8 cellular contexts compared by ENCODE assay signal in the genomic region with DNA sequence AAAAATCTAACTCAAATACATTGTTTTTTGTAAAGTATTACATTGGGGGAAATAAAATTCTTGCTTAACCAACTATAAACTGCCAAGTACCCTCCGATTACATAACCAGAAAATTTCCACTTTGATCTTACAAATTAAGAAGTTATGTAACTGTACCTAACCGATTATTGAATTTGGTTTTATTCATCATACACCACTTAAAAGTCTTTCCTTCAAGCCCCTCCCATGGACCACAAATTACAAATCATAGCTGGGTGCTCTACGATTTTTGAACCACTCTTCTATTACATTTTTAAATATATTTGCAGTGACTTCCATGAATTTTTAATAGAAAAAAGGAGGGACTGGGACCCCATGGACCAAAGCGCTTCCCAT. TPM values are rescaled to one million over a fixed set of nuclear protein-coding genes. Genes with fewer than 3 reads are reported as not detected.
DNase-seq lines count a peak whose midpoint lies in the region; ATAC-seq and TF ChIP-seq lines count a peak whose summit lies in the region.

No MANE protein-coding gene starts in this region.

- DNase-seq in right atrium auricular region (ENCODE audit: low spot score) (no peak), left cardiac atrium (no peak), adipocyte (ENCODE audit: low read depth) (no peak), left lung (no peak), upper lobe of left lung (no peak)

- H3K27ac ChIP-seq in right atrium auricular region (peak overlapping the region; percentile 88 to 93), left lung (peak overlapping the region; percentile 88 to 92), upper lobe of left lung (peak overlapping the region; percentile 49 to 90 (median 85))

- ATAC-seq in left cardiac atrium: no peak
- ATAC-seq in left lung: no peak
- ATAC-seq in upper lobe of left lung (ENCODE audit: low FRiP score in 2 of 2): peak in 1 of 2 donors; percentile 39
- no peak for ATAC-seq in HG03521 (IDR thresholded peaks at IDR 0.05; ENCODE audit: unreplicated experiment)
- no peak for ATAC-seq in HG03097 (IDR thresholded peaks at IDR 0.05; ENCODE audit: low FRiP score, unreplicated experiment)
- no peak for ATAC-seq in HG02678 (IDR thresholded peaks at IDR 0.05; ENCODE audit: unreplicated experiment)

- 8 to 12% methylated on average over 4 of the region's 4 CpGs for WGBS in upper lobe of left lung, 2 donors

- peaks cover 0 to 41% of the 10 kb centered on the region in 2 donors for H3K4me1 ChIP-seq in right atrium auricular region
- peaks cover 24% of the 10 kb centered on the region for H3K4me1 ChIP-seq in adipocyte (ENCODE audit: control insufficient read depth, insufficient read depth, low read length)
- peaks cover 0 to 8% of the 10 kb centered on the region in 2 donors for H3K4me1 ChIP-seq in left lung
- H3K4me1 ChIP-seq in upper lobe of left lung: peaks cover 7 to 34% (median 13%) of the 10 kb centered on the region in 4 donors

- no peaks in the 10 kb centered on the region for H3K36me3 ChIP-seq in right atrium auricular region
- H3K36me3 ChIP-seq in adipocyte (ENCODE audit: control insufficient read depth, insufficient read depth, low read length, severe bottlenecking): no peaks in the 10 kb centered on the region
- peaks cover 0 to 14% of the 10 kb centered on the region in 2 donors for H3K36me3 ChIP-seq in left lung
- no peaks in the 10 kb centered on the region for H3K36me3 ChIP-seq in upper lobe of left lung

- H3K9me3 ChIP-seq in right atrium auricular region (no peaks in the 10 kb centered on the region), adipocyte (ENCODE audit: control insufficient read depth, low read length) (no peaks in the 10 kb centered on the region), left lung (peaks cover 0 to 11% of the 10 kb centered on the region in 2 donors), upper lobe of left lung (peaks cover 0 to 4% (median 0%) of the 10 kb centered on the region in 4 donors)

- TF ChIP-seq POLR2A in upper lobe of left lung (IDR thresholded peaks at IDR 0.05): no peak

- no peak for TF ChIP-seq EP300 in upper lobe of left lung (IDR thresholded peaks at IDR 0.05)

- H3K4me3 ChIP-seq in right atrium auricular region (peak overlapping the region; percentile 67 to 79), adipocyte (ENCODE audit: low read length) (peak overlapping the region; percentile 100), left lung (peak overlapping the region; percentile 74 to 80), upper lobe of left lung (peak overlapping the region; percentile 55 to 92 (median 88))

- no peak for TF ChIP-seq CTCF in right atrium auricular region (IDR thresholded peaks at IDR 0.05)
- no peak for TF ChIP-seq CTCF in left lung (IDR thresholded peaks at IDR 0.05)
- no peak for TF ChIP-seq CTCF in upper lobe of left lung (IDR thresholded peaks at IDR 0.05)

- peak overlapping the region; percentile 91 for H3K9ac ChIP-seq in adipocyte (ENCODE audit: low read length)

- intact Hi-C loops in left cardiac atrium (cut with DNase I): loop anchor here in 1 of 2 donors (10.0 kb wide), 1 partner anchor 47 kb away; no protein-coding TSS in a partner anchor
- intact Hi-C loops in left lung (cut with DNase I): no loop called here

- H3K27me3 ChIP-seq in right atrium auricular region (no peaks in the 10 kb centered on the region), adipocyte (replicated peaks; ENCODE audit: control insufficient read depth, insufficient read depth, low read length) (no peaks in the 10 kb centered on the region), left lung (no peaks in the 10 kb centered on the region), upper lobe of left lung (no peaks in the 10 kb centered on the region)

RNA-seq across cellular contexts. Expression of a gene that starts 0.6 kb away (rescaled TPM):
- 10 to 100 TPM in 1 of 2 donors, 1 to 10 TPM in 1; 9.6 to 21.5 TPM for total RNA-seq in right atrium auricular region
- 10 to 100 TPM; 17.9 to 20.7 TPM for total RNA-seq in left cardiac atrium
- 10 to 100 TPM; 14.0 to 20.3 TPM for total RNA-seq in left lung
- 10 to 100 TPM in 4 of 6 donors, 1 to 10 TPM in 2; 4.0 to 20.3 (median 11.7) TPM for total RNA-seq in upper lobe of left lung
